Comparison of ENCODE assay signal across 1 cellular context in genomic region chr1:248863011-248863881, GRCh38.
TF ChIP-seq lines count a peak whose summit lies in the region.

No MANE protein-coding gene starts in this region.

TF ChIP-seq in HepG2, 621 proteins besides CTCF, POLR2A, EP300 and RAD21 (continued from another document):
- TF ChIP-seq, protein P1, sequence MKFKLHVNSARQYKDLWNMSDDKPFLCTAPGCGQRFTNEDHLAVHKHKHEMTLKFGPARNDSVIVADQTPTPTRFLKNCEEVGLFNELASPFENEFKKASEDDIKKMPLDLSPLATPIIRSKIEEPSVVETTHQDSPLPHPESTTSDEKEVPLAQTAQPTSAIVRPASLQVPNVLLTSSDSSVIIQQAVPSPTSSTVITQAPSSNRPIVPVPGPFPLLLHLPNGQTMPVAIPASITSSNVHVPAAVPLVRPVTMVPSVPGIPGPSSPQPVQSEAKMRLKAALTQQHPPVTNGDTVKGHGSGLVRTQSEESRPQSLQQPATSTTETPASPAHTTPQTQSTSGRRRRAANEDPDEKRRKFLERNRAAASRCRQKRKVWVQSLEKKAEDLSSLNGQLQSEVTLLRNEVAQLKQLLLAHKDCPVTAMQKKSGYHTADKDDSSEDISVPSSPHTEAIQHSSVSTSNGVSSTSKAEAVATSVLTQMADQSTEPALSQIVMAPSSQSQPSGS (CRISPR knock-in tag; IDR thresholded peaks at IDR 0.05) = no peak
TF ChIP-seq in HepG2: peak in this region for 215.
